In the genomic region with DNA sequence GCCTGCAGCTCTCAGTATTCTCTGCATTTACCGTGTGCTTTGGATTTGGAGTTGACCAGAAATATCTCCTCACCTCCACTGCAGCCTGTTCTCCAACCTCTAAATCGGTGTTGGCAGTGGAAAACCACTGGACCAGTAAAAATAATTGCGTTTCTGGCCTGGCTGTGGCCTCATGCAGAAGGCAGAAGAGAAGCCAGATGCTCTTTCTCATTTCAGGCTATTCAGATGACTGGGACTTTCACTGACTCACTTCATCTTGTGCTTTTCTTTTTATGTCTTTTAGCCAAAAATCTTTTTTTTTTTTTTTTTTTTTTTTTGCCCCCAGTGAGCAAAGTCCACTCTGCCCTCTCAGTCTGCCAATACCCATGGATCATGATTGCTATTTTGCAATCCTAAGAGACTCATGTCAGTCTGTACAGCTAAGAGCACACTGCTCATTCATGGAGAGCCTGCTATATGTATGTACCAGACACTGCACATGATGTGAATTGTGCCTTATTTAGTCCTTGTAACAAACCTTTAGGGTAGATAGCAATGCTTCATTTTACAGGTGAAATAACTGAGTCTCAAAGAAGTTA, we compare ENCODE assay signal across 1 cellular context.
TF ChIP-seq lines count a peak whose summit lies in the region.

No MANE protein-coding gene starts in this region.

TF ChIP-seq in liver, 16 proteins besides CTCF, POLR2A, EP300 and RAD21 (continued from another document):
- TF ChIP-seq, protein P1, sequence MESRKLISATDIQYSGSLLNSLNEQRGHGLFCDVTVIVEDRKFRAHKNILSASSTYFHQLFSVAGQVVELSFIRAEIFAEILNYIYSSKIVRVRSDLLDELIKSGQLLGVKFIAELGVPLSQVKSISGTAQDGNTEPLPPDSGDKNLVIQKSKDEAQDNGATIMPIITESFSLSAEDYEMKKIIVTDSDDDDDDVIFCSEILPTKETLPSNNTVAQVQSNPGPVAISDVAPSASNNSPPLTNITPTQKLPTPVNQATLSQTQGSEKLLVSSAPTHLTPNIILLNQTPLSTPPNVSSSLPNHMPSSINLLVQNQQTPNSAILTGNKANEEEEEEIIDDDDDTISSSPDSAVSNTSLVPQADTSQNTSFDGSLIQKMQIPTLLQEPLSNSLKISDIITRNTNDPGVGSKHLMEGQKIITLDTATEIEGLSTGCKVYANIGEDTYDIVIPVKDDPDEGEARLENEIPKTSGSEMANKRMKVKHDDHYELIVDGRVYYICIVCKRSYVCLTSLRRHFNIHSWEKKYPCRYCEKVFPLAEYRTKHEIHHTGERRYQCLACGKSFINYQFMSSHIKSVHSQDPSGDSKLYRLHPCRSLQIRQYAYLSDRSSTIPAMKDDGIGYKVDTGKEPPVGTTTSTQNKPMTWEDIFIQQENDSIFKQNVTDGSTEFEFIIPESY (IDR thresholded peaks at IDR 0.05) = peak; percentile 26
- TF ChIP-seq RXRA (IDR thresholded peaks at IDR 0.05) (peak in 1 of 2 donors; percentile 30), EGR1 (IDR thresholded peaks at IDR 0.05; ENCODE audit: low read depth in 2 of 2) (no peak), NR2F2 (IDR thresholded peaks at IDR 0.05) (no peak), HNF4G (IDR thresholded peaks at IDR 0.05) (no peak), GABPA (IDR thresholded peaks at IDR 0.05 in 1 of 2, conservative IDR thresholded peaks at IDR 0.05 in 1 of 2) (no peak), SP1 (IDR thresholded peaks at IDR 0.05) (no peak), HNF4A (conservative IDR thresholded peaks at IDR 0.05) (peak; percentile 70 to 85), FOXA2 (IDR thresholded peaks at IDR 0.05) (no peak)
- TF ChIP-seq, protein P2, sequence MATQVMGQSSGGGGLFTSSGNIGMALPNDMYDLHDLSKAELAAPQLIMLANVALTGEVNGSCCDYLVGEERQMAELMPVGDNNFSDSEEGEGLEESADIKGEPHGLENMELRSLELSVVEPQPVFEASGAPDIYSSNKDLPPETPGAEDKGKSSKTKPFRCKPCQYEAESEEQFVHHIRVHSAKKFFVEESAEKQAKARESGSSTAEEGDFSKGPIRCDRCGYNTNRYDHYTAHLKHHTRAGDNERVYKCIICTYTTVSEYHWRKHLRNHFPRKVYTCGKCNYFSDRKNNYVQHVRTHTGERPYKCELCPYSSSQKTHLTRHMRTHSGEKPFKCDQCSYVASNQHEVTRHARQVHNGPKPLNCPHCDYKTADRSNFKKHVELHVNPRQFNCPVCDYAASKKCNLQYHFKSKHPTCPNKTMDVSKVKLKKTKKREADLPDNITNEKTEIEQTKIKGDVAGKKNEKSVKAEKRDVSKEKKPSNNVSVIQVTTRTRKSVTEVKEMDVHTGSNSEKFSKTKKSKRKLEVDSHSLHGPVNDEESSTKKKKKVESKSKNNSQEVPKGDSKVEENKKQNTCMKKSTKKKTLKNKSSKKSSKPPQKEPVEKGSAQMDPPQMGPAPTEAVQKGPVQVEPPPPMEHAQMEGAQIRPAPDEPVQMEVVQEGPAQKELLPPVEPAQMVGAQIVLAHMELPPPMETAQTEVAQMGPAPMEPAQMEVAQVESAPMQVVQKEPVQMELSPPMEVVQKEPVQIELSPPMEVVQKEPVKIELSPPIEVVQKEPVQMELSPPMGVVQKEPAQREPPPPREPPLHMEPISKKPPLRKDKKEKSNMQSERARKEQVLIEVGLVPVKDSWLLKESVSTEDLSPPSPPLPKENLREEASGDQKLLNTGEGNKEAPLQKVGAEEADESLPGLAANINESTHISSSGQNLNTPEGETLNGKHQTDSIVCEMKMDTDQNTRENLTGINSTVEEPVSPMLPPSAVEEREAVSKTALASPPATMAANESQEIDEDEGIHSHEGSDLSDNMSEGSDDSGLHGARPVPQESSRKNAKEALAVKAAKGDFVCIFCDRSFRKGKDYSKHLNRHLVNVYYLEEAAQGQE (IDR thresholded peaks at IDR 0.05) = no peak
